Comparison of ENCODE assay signal across 10 cellular contexts in genomic region chr3:41202075-41202833, GRCh38. TPM values are rescaled to one million over a fixed set of nuclear protein-coding genes. Genes with fewer than 3 reads are reported as not detected.
DNase-seq lines count a peak whose midpoint lies in the region; ATAC-seq and TF ChIP-seq lines count a peak whose summit lies in the region.
"Had no signal": no experiment of that assay in that cellular context is flagged by ENCODE, and none has a peak within 500 bp of the region (broad histone marks: within the 10 kb centered on the region; RNA-seq: fewer than 3 reads in every experiment).

No MANE protein-coding gene starts in this region.

- CTCF ChIA-PET in activated B cell treated with CpG ODN at 0.5 μM for 24 hours (lab: Charles Lee) = interaction anchor here (0.8 to 1.6 kb wide), 3 partner anchors 617 to 893 kb away, joined by 3 to 4 read pairs (median 3); no protein-coding TSS in a partner anchor

- no peaks in the 10 kb centered on the region for H3K27me3 Mint-ChIP-seq in activated B cell treated with CpG ODN at 0.5 μM for 24 hours
- H3K27me3 Mint-ChIP-seq in glutamatergic neuron (ENCODE audit: unreplicated experiment) = peaks cover 2% of the 10 kb centered on the region

- H3K4me3 Mint-ChIP-seq in activated B cell treated with CpG ODN at 0.5 μM for 24 hours = peak overlapping the region; percentile 94
- peak overlapping the region; percentile 99 for H3K4me3 Mint-ChIP-seq in glutamatergic neuron (ENCODE audit: unreplicated experiment)
- H3K4me3 Mint-ChIP-seq in stimulated activated effector memory CD8-positive, alpha-beta T cell treated with anti-CD3 and anti-CD28 coated beads, Interleukin-12 subunit alpha, Interleukin-12 subunit beta, amount 100 ng/mL, for 72 hours = peak overlapping the region; percentile 87

- H3K36me3 Mint-ChIP-seq in activated B cell treated with CpG ODN at 0.5 μM for 24 hours (ENCODE audit: low read depth) (peaks cover 13% of the 10 kb centered on the region), glutamatergic neuron (ENCODE audit: unreplicated experiment) (no peaks in the 10 kb centered on the region)
- H3K36me3 Mint-ChIP-seq in stimulated activated effector memory CD8-positive, alpha-beta T cell treated with anti-CD3 and anti-CD28 coated beads, Interleukin-12 subunit alpha, Interleukin-12 subunit beta, amount 100 ng/mL, for 72 hours = peaks cover 71% of the 10 kb centered on the region

- intact Hi-C loops in activated B cell treated with CpG ODN at 0.5 μM for 24 hours (cut with micrococcal nuclease) = loop anchor here (1.0 to 10.0 kb wide), 6 partner anchors 485 to 1383 kb away; partner anchors contain the start of gene SEC22C

- H3K9me3 Mint-ChIP-seq in activated B cell treated with CpG ODN at 0.5 μM for 24 hours (no peaks in the 10 kb centered on the region), glutamatergic neuron (ENCODE audit: unreplicated experiment) (peaks cover 4% of the 10 kb centered on the region)
- no peaks in the 10 kb centered on the region for H3K9me3 Mint-ChIP-seq in stimulated activated effector memory CD8-positive, alpha-beta T cell treated with anti-CD3 and anti-CD28 coated beads, Interleukin-12 subunit alpha, Interleukin-12 subunit beta, amount 100 ng/mL, for 72 hours

- H3K4me1 Mint-ChIP-seq in activated B cell treated with CpG ODN at 0.5 μM for 24 hours (peaks cover 70% of the 10 kb centered on the region), glutamatergic neuron (ENCODE audit: low read depth, unreplicated experiment) (peaks cover 42% of the 10 kb centered on the region)
- peaks cover 61% of the 10 kb centered on the region for H3K4me1 Mint-ChIP-seq in stimulated activated effector memory CD8-positive, alpha-beta T cell treated with anti-CD3 and anti-CD28 coated beads, Interleukin-12 subunit alpha, Interleukin-12 subunit beta, amount 100 ng/mL, for 72 hours

- ATAC-seq in activated B cell treated with CpG ODN at 0.5 μM for 24 hours (ENCODE audit: low read depth) (no peak), GM19452 (IDR thresholded peaks at IDR 0.05; ENCODE audit: unreplicated experiment) (no peak)
- no peak for ATAC-seq in stimulated activated effector memory CD8-positive, alpha-beta T cell treated with anti-CD3 and anti-CD28 coated beads, Interleukin-12 subunit alpha, Interleukin-12 subunit beta, amount 100 ng/mL, for 72 hours

- peak; percentile 19 for DNase-seq in NCI-H345 (lab: John Stamatoyannopoulos, UW)
- DNase-seq in NCI-H345 treated with DMSO at 0.1 percent for 48 hours (lab: John Stamatoyannopoulos, UW; ENCODE audit: unreplicated experiment) = no peak
- no peak for DNase-seq in activated B cell treated with CpG ODN at 0.5 μM for 24 hours
- no peak for DNase-seq in glutamatergic neuron
- DNase-seq in stimulated activated effector memory CD8-positive, alpha-beta T cell treated with anti-CD3 and anti-CD28 coated beads, Interleukin-12 subunit alpha, Interleukin-12 subunit beta, amount 100 ng/mL, for 72 hours (ENCODE audit: low spot score in 2 of 2) = no peak
- no peak for DNase-seq in NCI-H146 (lab: John Stamatoyannopoulos, UW)
- DNase-seq in AG08396 (ENCODE audit: low spot score) = no peak
- DNase-seq: NCI-H2081; stimulated activated CD4-positive, alpha-beta T cell treated with anti-CD3 and anti-CD28 coated beads, Interleukin-12 subunit alpha, Interleukin-12 subunit beta, amount 100 ng/mL, for 4 hours had no signal

- H3K27ac Mint-ChIP-seq in activated B cell treated with CpG ODN at 0.5 μM for 24 hours (peak overlapping the region; percentile 6), glutamatergic neuron (ENCODE audit: unreplicated experiment) (no peak overlapping the region)
- peak overlapping the region; percentile 30 for H3K27ac Mint-ChIP-seq in stimulated activated effector memory CD8-positive, alpha-beta T cell treated with anti-CD3 and anti-CD28 coated beads, Interleukin-12 subunit alpha, Interleukin-12 subunit beta, amount 100 ng/mL, for 72 hours

- POLR2A ChIA-PET in activated B cell treated with CpG ODN at 0.5 μM for 24 hours (lab: Charles Lee) = interaction anchor here (4.7 kb wide), 1 partner anchor 230 kb away, joined by 42 read pairs; no protein-coding TSS in a partner anchor

- TF ChIP-seq CTCF in activated B cell treated with CpG ODN at 0.5 μM for 24 hours (IDR thresholded peaks at IDR 0.05) (no peak), glutamatergic neuron (IDR thresholded peaks at IDR 0.05; ENCODE audit: partially characterized antibody, unreplicated experiment) (no peak)

RNA-seq across cellular contexts. Expression of gene CTNNB1, which starts 2.9 kb away (rescaled TPM):
- 155 and 164 TPM in 2 replicates for total RNA-seq in activated B cell treated with CpG ODN at 0.5 μM for 24 hours
- 269 TPM for total RNA-seq in glutamatergic neuron (ENCODE audit: unreplicated experiment)
